In genomic region chr15:101250331-101250730, GRCh38 we compare ENCODE assay signal across 8 cellular contexts. TPM values are rescaled to one million over a fixed set of nuclear protein-coding genes. Genes with fewer than 3 reads are reported as not detected.
DNase-seq lines count a peak whose midpoint lies in the region; ATAC-seq and TF ChIP-seq lines count a peak whose summit lies in the region.

No MANE protein-coding gene starts in this region.

- no peak overlapping the region for H3K18ac ChIP-seq in trophoblast cell (ENCODE audit: low read length)

- H3K9ac ChIP-seq in SU-DHL-6 (ENCODE audit: low read length) (peak overlapping the region; percentile 64), trophoblast cell (ENCODE audit: low read length) (peak overlapping the region; percentile 73)

- H3K4me1 Mint-ChIP-seq in activated T-cell treated with anti-CD3 and anti-CD28 coated beads, Interleukin-2, amount 50 U/mL, for 4 hours (ENCODE audit: low read depth), result peaks cover 69% of the 10 kb centered on the region

- H2BK5ac ChIP-seq in trophoblast cell (ENCODE audit: low read depth, low read length, poor library complexity), result no peak overlapping the region

- intact Hi-C loops in mucosa of descending colon (cut with DNase I, micrococcal nuclease), result loop anchor here in 1 of 2 donors (10.0 kb wide), 1 partner anchor 336 kb away; the partner anchor contains the start of gene LRRK1

- H3K79me2 ChIP-seq in SU-DHL-6 (ENCODE audit: insufficient read depth, low read length) (peaks cover 32% of the 10 kb centered on the region), trophoblast cell (ENCODE audit: control insufficient read depth, insufficient read depth, low read length, poor library complexity) (peaks cover 6% of the 10 kb centered on the region)

- H3K14ac ChIP-seq in trophoblast cell (ENCODE audit: low read length), result no peak overlapping the region

- no peak for ATAC-seq in activated T-cell treated with anti-CD3 and anti-CD28 coated beads, Interleukin-2, amount 50 U/mL, for 4 hours
- ATAC-seq in HG02981 (IDR thresholded peaks at IDR 0.05; ENCODE audit: unreplicated experiment) (no peak), HG03135 (IDR thresholded peaks at IDR 0.05; ENCODE audit: unreplicated experiment) (no peak), mucosa of descending colon (no peak)

- peaks cover 10% of the 10 kb centered on the region for H3F3A ChIP-seq in SU-DHL-6 (ENCODE audit: insufficient read depth)

- H3K9me3 Mint-ChIP-seq in activated T-cell treated with anti-CD3 and anti-CD28 coated beads, Interleukin-2, amount 50 U/mL, for 4 hours, result no peaks in the 10 kb centered on the region

- peaks cover 29% of the 10 kb centered on the region for H3K36me3 Mint-ChIP-seq in activated T-cell treated with anti-CD3 and anti-CD28 coated beads, Interleukin-2, amount 50 U/mL, for 4 hours (ENCODE audit: insufficient read depth)

- peak overlapping the region; percentile 66 for H3K4me2 ChIP-seq in SU-DHL-6 (ENCODE audit: low read depth, low read length, poor library complexity, severe bottlenecking)
- peak overlapping the region; percentile 98 for H3K4me2 ChIP-seq in trophoblast cell (ENCODE audit: low read length)

- H3K36me3 ChIP-seq in SU-DHL-6 (ENCODE audit: low read length) (no peaks in the 10 kb centered on the region), trophoblast cell (ENCODE audit: control insufficient read depth in 1 of 2, insufficient read depth in 2 of 2, low read length in 2 of 2) (no peaks in the 10 kb centered on the region), mucosa of descending colon (ENCODE audit: low read depth) (no peaks in the 10 kb centered on the region)

- H3K27me3 ChIP-seq in SU-DHL-6 (ENCODE audit: low read length), result no peaks in the 10 kb centered on the region
- H3K27me3 ChIP-seq in trophoblast cell (ENCODE audit: insufficient read depth, low read length), result no peaks in the 10 kb centered on the region

- no peak overlapping the region for H2AK5ac ChIP-seq in trophoblast cell (ENCODE audit: low read length)

- H2BK12ac ChIP-seq in trophoblast cell (ENCODE audit: low read length), result no peak overlapping the region

- H4K91ac ChIP-seq in trophoblast cell (ENCODE audit: low read depth, low read length), result no peak overlapping the region

- WGBS in trophoblast cell (ENCODE audit: extremely low coverage, insufficient coverage, insufficient read length), result no CpG with 5 or more reads among the region's 4 CpGs

- no peaks in the 10 kb centered on the region for H3K9me2 ChIP-seq in SU-DHL-6 (replicated peaks; ENCODE audit: insufficient read depth, low read length)

- H3K79me1 ChIP-seq in trophoblast cell (ENCODE audit: low read length), result peaks cover 5% of the 10 kb centered on the region

- peak overlapping the region; percentile 53 for H3K4me3 ChIP-seq in SU-DHL-6 (ENCODE audit: insufficient read depth, low read length, poor library complexity, severe bottlenecking)
- peak overlapping the region; percentile 89 for H3K4me3 ChIP-seq in fibroblast of the aortic adventitia (ENCODE audit: low read depth, low read length)
- peak overlapping the region; percentile 88 for H3K4me3 ChIP-seq in trophoblast cell (ENCODE audit: low read depth, low read length)
- H3K4me3 ChIP-seq in mucosa of descending colon, result no peak overlapping the region

- no peak for TF ChIP-seq CTCF in SU-DHL-6 (IDR thresholded peaks at IDR 0.05; ENCODE audit: insufficient read depth, low read length, poor library complexity, severe bottlenecking)
- TF ChIP-seq CTCF in fibroblast of the aortic adventitia (IDR thresholded peaks at IDR 0.05; ENCODE audit: insufficient read depth, low read length), result peak; percentile 24
- TF ChIP-seq CTCF in mucosa of descending colon (IDR thresholded peaks at IDR 0.05), result no peak

- peaks cover 9% of the 10 kb centered on the region; the same call in 1 of the 2 replicates for H4K20me1 ChIP-seq in SU-DHL-6 (ENCODE audit: low read depth, low read length)

- H3K4me3 Mint-ChIP-seq in activated T-cell treated with anti-CD3 and anti-CD28 coated beads, Interleukin-2, amount 50 U/mL, for 4 hours, result peak overlapping the region; percentile 90

- H4K12ac ChIP-seq in trophoblast cell (ENCODE audit: low read depth, low read length), result no peak overlapping the region

- peak overlapping the region; percentile 16 for H3K4ac ChIP-seq in trophoblast cell (ENCODE audit: low read depth, low read length)

- H3K27ac ChIP-seq in SU-DHL-6 (ENCODE audit: low read depth, low read length), result no peak overlapping the region
- no peak overlapping the region for H3K27ac ChIP-seq in trophoblast cell (ENCODE audit: low read depth, low read length)

- H2BK120ac ChIP-seq in trophoblast cell (ENCODE audit: insufficient read depth, low read length, poor library complexity), result no peak overlapping the region

- no peak overlapping the region for H3K23ac ChIP-seq in trophoblast cell (ENCODE audit: low read length)

- H4K8ac ChIP-seq in trophoblast cell (ENCODE audit: low read depth, low read length), result no peak overlapping the region

- no peaks in the 10 kb centered on the region for H3K27me3 Mint-ChIP-seq in activated T-cell treated with anti-CD3 and anti-CD28 coated beads, Interleukin-2, amount 50 U/mL, for 4 hours (ENCODE audit: low read depth)

- H3K4me1 ChIP-seq in trophoblast cell (ENCODE audit: control insufficient read depth in 1 of 2, insufficient read depth in 2 of 2, low read length in 2 of 2) (peaks cover 2 to 3% of the 10 kb centered on the region in 2 experiments), mucosa of descending colon (ENCODE audit: low read depth) (peaks cover 8% of the 10 kb centered on the region)

- no peak for DNase-seq in activated T-cell treated with anti-CD3 and anti-CD28 coated beads, Interleukin-2, amount 50 U/mL, for 4 hours
- DNase-seq in activated T-cell treated with anti-CD3 and anti-CD28 coated beads, Interleukin-2, amount 50 U/mL, for 1 hour, result no peak
- DNase-seq in fibroblast of the aortic adventitia (ENCODE audit: low read depth) (peak; percentile 94), trophoblast cell (peak in 1 of 2 donors; percentile 56), mucosa of descending colon (no peak)

- H3K9me3 ChIP-seq in SU-DHL-6 (ENCODE audit: insufficient read depth, low read length) (no peaks in the 10 kb centered on the region), trophoblast cell (ENCODE audit: insufficient read depth, low read depth, low read length) (peaks cover 2% of the 10 kb centered on the region), mucosa of descending colon (no peaks in the 10 kb centered on the region)

- no peak overlapping the region for H2AFZ ChIP-seq in SU-DHL-6 (ENCODE audit: low read depth, low read length, severe bottlenecking)
- H2AFZ ChIP-seq in trophoblast cell (ENCODE audit: insufficient read depth, low read length, poor library complexity), result no peak overlapping the region

RNA-seq across cellular contexts. Expression of gene CHSY1, which starts 1.5 kb away (rescaled TPM):
- total RNA-seq in activated T-cell treated with anti-CD3 and anti-CD28 coated beads, Interleukin-2, amount 50 U/mL, for 4 hours, result 10 to 100 TPM; 79.7 to 94.4 (median 88.0) TPM
- total RNA-seq in fibroblast of the aortic adventitia (ENCODE audit: low replicate concordance) (34.4 and 40.9 TPM in 2 replicates), mucosa of descending colon (10 to 100 TPM in 2 of 3 donors, 1 to 10 TPM in 1; 7.7 to 15.5 (median 12.6) TPM)
- polyA plus RNA-seq in trophoblast cell (2013), result 25.5 and 25.8 TPM in 2 replicates

RNA-seq across cellular contexts. Expression of gene SELENOS, which starts 27.0 kb away (rescaled TPM):
- 10 to 100 TPM; 51.8 to 68.1 (median 55.2) TPM for total RNA-seq in activated T-cell treated with anti-CD3 and anti-CD28 coated beads, Interleukin-2, amount 50 U/mL, for 4 hours
- total RNA-seq in fibroblast of the aortic adventitia (ENCODE audit: low replicate concordance) (52.7 and 65.3 TPM in 2 replicates), mucosa of descending colon (100 to 1,000 TPM in 2 of 3 donors, 10 to 100 TPM in 1; 78.7 to 118 (median 115) TPM)
- polyA plus RNA-seq in trophoblast cell (2013), result 105 and 111 TPM in 2 replicates

RNA-seq across cellular contexts. Expression of gene SNRPA1, which starts 44.7 kb away (rescaled TPM):
- total RNA-seq in activated T-cell treated with anti-CD3 and anti-CD28 coated beads, Interleukin-2, amount 50 U/mL, for 4 hours, result 100 to 1,000 TPM; 229 to 264 (median 233) TPM
- 17.5 and 26.2 TPM in 2 replicates for total RNA-seq in fibroblast of the aortic adventitia (ENCODE audit: low replicate concordance)
- 103 and 104 TPM in 2 replicates for polyA plus RNA-seq in trophoblast cell (2013)
- total RNA-seq in mucosa of descending colon, result 10 to 100 TPM; 41.5 to 55.1 (median 52.1) TPM
